Comparison of ENCODE assay signal across 15 cellular contexts in genomic region chr10:79349766-79350406, GRCh38. TPM values are rescaled to one million over a fixed set of nuclear protein-coding genes. Genes with fewer than 3 reads are reported as not detected.
DNase-seq lines count a peak whose midpoint lies in the region; ATAC-seq and TF ChIP-seq lines count a peak whose summit lies in the region.
"Had no signal": no experiment of that assay in that cellular context is flagged by ENCODE, and none has a peak within 500 bp of the region (broad histone marks: within the 10 kb centered on the region; RNA-seq: fewer than 3 reads in every experiment).

No MANE protein-coding gene starts in this region.

- no peaks in the 10 kb centered on the region for H3K27me3 Mint-ChIP-seq in activated naive CD8-positive, alpha-beta T cell treated with anti-CD3 and anti-CD28 coated beads for 36 hours

- peak overlapping the region; percentile 87 for H3K4me3 Mint-ChIP-seq in activated naive CD8-positive, alpha-beta T cell treated with anti-CD3 and anti-CD28 coated beads for 36 hours
- H3K4me3 Mint-ChIP-seq: endodermal cell had no signal

- H3K27me3 ChIP-seq in BE2C (no peaks in the 10 kb centered on the region), mucosa of stomach (ENCODE audit: control insufficient read depth, insufficient read depth, low read length) (no peaks in the 10 kb centered on the region), dorsolateral prefrontal cortex (no peaks in the 10 kb centered on the region)
- H3K27me3 ChIP-seq: transverse colon had no signal

- H3K36me3 Mint-ChIP-seq in activated naive CD8-positive, alpha-beta T cell treated with anti-CD3 and anti-CD28 coated beads for 36 hours: peaks cover 52% of the 10 kb centered on the region

- H3K27ac Mint-ChIP-seq in activated naive CD8-positive, alpha-beta T cell treated with anti-CD3 and anti-CD28 coated beads for 36 hours: peak overlapping the region; percentile 25
- H3K27ac Mint-ChIP-seq: endodermal cell had no signal

- peak overlapping the region in 6 of 59 donors; percentile 10 to 92 (median 58) for H3K27ac ChIP-seq in dorsolateral prefrontal cortex

- TF ChIP-seq CTCF in BE2C (IDR thresholded peaks at IDR 0.05; ENCODE audit: low read depth, low read length): no peak
- TF ChIP-seq CTCF in GM20000 (IDR thresholded peaks at IDR 0.05; ENCODE audit: extremely low read depth, missing control alignments): no peak
- TF ChIP-seq CTCF in dorsolateral prefrontal cortex (IDR thresholded peaks at IDR 0.05 in 54 of 56, conservative IDR thresholded peaks at IDR 0.05 in 2 of 56; ENCODE audit: low read depth in 1 of 56, partially characterized antibody in 56 of 56): no peak

- H3K4me1 ChIP-seq in BE2C (peaks cover 6% of the 10 kb centered on the region), mucosa of stomach (ENCODE audit: control insufficient read depth, insufficient read depth, low read length) (peaks cover 50% of the 10 kb centered on the region)

- H3K9me3 ChIP-seq in BE2C (no peaks in the 10 kb centered on the region), mucosa of stomach (ENCODE audit: control insufficient read depth, low read length) (no peaks in the 10 kb centered on the region)
- H3K9me3 ChIP-seq: transverse colon had no signal

- peaks cover 61% of the 10 kb centered on the region for H3K36me3 ChIP-seq in BE2C
- H3K36me3 ChIP-seq in mucosa of stomach (ENCODE audit: control insufficient read depth, insufficient read depth, low read length): peaks cover 43% of the 10 kb centered on the region

- no peak for ATAC-seq in GM19023 (IDR thresholded peaks at IDR 0.05; ENCODE audit: unreplicated experiment)

- intact Hi-C loops in dorsolateral prefrontal cortex (cut with DNase I): loop anchor here (5.0 to 10.0 kb wide), 3 partner anchors 58 to 1315 kb away; partner anchors contain the start of gene RPS24 (in 1 of the 2)

- H3K4me3 ChIP-seq in BE2C (ENCODE audit: low read depth, low read length) (no peak overlapping the region), mucosa of stomach (ENCODE audit: low read length) (peak overlapping the region; percentile 44), dorsolateral prefrontal cortex (no peak overlapping the region)
- H3K4me3 ChIP-seq: transverse colon had no signal

- no peaks in the 10 kb centered on the region for H3K9me3 Mint-ChIP-seq in activated naive CD8-positive, alpha-beta T cell treated with anti-CD3 and anti-CD28 coated beads for 36 hours
- H3K9me3 Mint-ChIP-seq: endodermal cell had no signal

- H3K9ac ChIP-seq in mucosa of stomach (ENCODE audit: low read length): peak overlapping the region; percentile 90

- peaks cover 46% of the 10 kb centered on the region for H3K4me1 Mint-ChIP-seq in activated naive CD8-positive, alpha-beta T cell treated with anti-CD3 and anti-CD28 coated beads for 36 hours

- DNase-seq in BE2C (peak; percentile 32), GM20000 (ENCODE audit: low spot score) (peak; percentile 5), dermis blood vessel endothelial cell (no peak), dorsolateral prefrontal cortex (no peak), DMS79 (lab: John Stamatoyannopoulos, UW) (no peak)
- no peak for DNase-seq in activated naive CD8-positive, alpha-beta T cell treated with anti-CD3 and anti-CD28 coated beads for 36 hours
- DNase-seq: activated gamma-delta T cell treated with Interleukin-2 at 50 U/mL for 16 hours, DMS153, endodermal cell, NCI-H1105, nucleus accumbens, T1000, transverse colon had no signal

RNA-seq across cellular contexts. Expression of gene PPIF, which starts 2.6 kb away (rescaled TPM):
- polyA plus RNA-seq in BE2C (2012; ENCODE audit: insufficient read depth, insufficient read length, low read depth): 90.4 TPM
- 100 to 1,000 TPM; 163 to 176 TPM for total RNA-seq in activated naive CD8-positive, alpha-beta T cell treated with anti-CD3 and anti-CD28 coated beads for 36 hours
- total RNA-seq in dermis blood vessel endothelial cell: 14.5 and 23.8 TPM in 2 replicates
- total RNA-seq in dorsolateral prefrontal cortex: 10 to 100 TPM; 36.9 to 90.0 (median 52.6) TPM

Comparison
In these comparisons a context has a peak if more than half of its experiments do, and no peak if none do; other contexts are left out.
1. DNase-seq: peak in BE2C (single experiment) and GM20000 (single experiment); none in activated naive CD8-positive, alpha-beta T cell treated with anti-CD3 and anti-CD28 coated beads for 36 hours (single experiment), dermis blood vessel endothelial cell (single experiment), dorsolateral prefrontal cortex (0 of 10) and DMS79 (single experiment).